ENCODE assay signal across 8 cellular contexts in genomic region chr16:77171750-77172635, GRCh38. TPM values are rescaled to one million over a fixed set of nuclear protein-coding genes. Genes with fewer than 3 reads are reported as not detected.
DNase-seq lines count a peak whose midpoint lies in the region; ATAC-seq, FAIRE-seq and TF ChIP-seq lines count a peak whose summit lies in the region.

No MANE protein-coding gene starts in this region.

- CTCF ChIA-PET in K562 (lab: Yijun Ruan, JAX; ENCODE audit: low intra/inter-chr PET ratio) = interaction anchor here (0.6 to 4.2 kb wide), 4 partner anchors 129 to 1926 kb away, joined by 3 to 23 read pairs (median 5); no protein-coding TSS in a partner anchor

- no peak overlapping the region for H3K4me3 Mint-ChIP-seq in stimulated activated naive CD8-positive, alpha-beta T cell treated with anti-CD3 and anti-CD28 coated beads, Interleukin-15, amount 100 ng/mL, for 72 hours

- no peak for TF ChIP-seq POLR2A in K562 (conservative IDR thresholded peaks at IDR 0.05)

- 0% methylated on average over 5 of the region's 5 CpGs for WGBS in K562 (ENCODE audit: insufficient coverage, low coverage, missing lambda C conversion rate)

- H3K27ac ChIP-seq in K562 (ENCODE audit: extremely low read depth, low read depth, low read length) = no peak overlapping the region

- no peak overlapping the region for H3K4me3 ChIP-seq in K562

- H3K9ac ChIP-seq in K562 (ENCODE audit: insufficient read depth in 1 of 2, low read depth in 2 of 2, low read length in 2 of 2) = no peak overlapping the region

- peak; percentile 71 to 83 for TF ChIP-seq RAD21 in K562 (CRISPR knock-in tag; conservative IDR thresholded peaks at IDR 0.05 in 1 of 2, IDR thresholded peaks at IDR 0.05 in 1 of 2)

- TF ChIP-seq EP300 in K562 (IDR thresholded peaks at IDR 0.05; ENCODE audit: low read length) = no peak

- no peaks in the 10 kb centered on the region for H3K4me1 Mint-ChIP-seq in stimulated activated naive CD8-positive, alpha-beta T cell treated with anti-CD3 and anti-CD28 coated beads, Interleukin-15, amount 100 ng/mL, for 72 hours

- FAIRE-seq in K562 (lab: Jason Lieb, UNC) = peak; percentile 86

- peaks cover 55% of the 10 kb centered on the region for H3K27me3 Mint-ChIP-seq in stimulated activated naive CD8-positive, alpha-beta T cell treated with anti-CD3 and anti-CD28 coated beads, Interleukin-15, amount 100 ng/mL, for 72 hours

- no peak overlapping the region for H3K4me2 ChIP-seq in K562 (ENCODE audit: insufficient read depth, low read length)

- no peaks in the 10 kb centered on the region for H4K20me1 ChIP-seq in K562 (replicated peaks; ENCODE audit: control insufficient read depth, insufficient read depth, low read length)

- no peak overlapping the region for H2AFZ ChIP-seq in K562 (ENCODE audit: low read depth, low read length)

- H3K9me1 ChIP-seq in K562 (ENCODE audit: control insufficient read depth, insufficient read depth, low read length) = no peaks in the 10 kb centered on the region

- H3K9me3 ChIP-seq in K562 (replicated peaks; ENCODE audit: control insufficient read depth, insufficient read depth, low read depth, low read length) = no peaks in the 10 kb centered on the region

- no TSS peak for BruUV-seq in K562 (replicated peaks; lab: Mats Ljungman, UMichigan)

- intact Hi-C loops in K562 (cut with micrococcal nuclease) = loop anchor here (1.0 kb wide), 2 partner anchors 1369 to 1383 kb away; no protein-coding TSS in a partner anchor

- no peak overlapping the region for H3K27ac Mint-ChIP-seq in stimulated activated naive CD8-positive, alpha-beta T cell treated with anti-CD3 and anti-CD28 coated beads, Interleukin-15, amount 100 ng/mL, for 72 hours

- no peaks in the 10 kb centered on the region for H3K79me2 ChIP-seq in K562 (ENCODE audit: control insufficient read depth, insufficient read depth, low read length)

- POLR2A ChIA-PET in K562 (lab: Yijun Ruan, JAX) = interaction anchor here (0.6 kb wide), 1 partner anchor 94 kb away, joined by 3 read pairs; no protein-coding TSS in a partner anchor

- H3K4me1 ChIP-seq in K562 (replicated peaks in 1 of 2; ENCODE audit: control insufficient read depth in 2 of 2, insufficient read depth in 2 of 2, low read length in 2 of 2) = no peaks in the 10 kb centered on the region

- in situ Hi-C loops in K562 (cut with MboI) = loop anchor here (5.0 to 25.0 kb wide), 2 partner anchors 510 to 1385 kb away; no protein-coding TSS in a partner anchor

- DNase-seq in DMS79 (lab: John Stamatoyannopoulos, UW) (peak; percentile 7), GM19238 (ENCODE audit: insufficient read length, low spot score) (peak; percentile 22), NCI-H524 (lab: John Stamatoyannopoulos, UW) (peak; percentile 67 to 86), K562 (ENCODE audit: extremely low read depth in 1 of 4, low spot score in 3 of 4) (peak; percentile 55 to 73 (median 60)), iris pigment epithelial cell (ENCODE audit: low read depth) (peak; percentile 56)
- DNase-seq in stimulated activated naive CD8-positive, alpha-beta T cell treated with anti-CD3 and anti-CD28 coated beads, Interleukin-15, amount 100 ng/mL, for 72 hours = peak in 1 of 2 donors; percentile 31
- no peak for DNase-seq in NK-92 treated with Interleukin-12 subunit alpha and Interleukin-12 subunit beta, amount 100 ng/mL, for 24 hours (lab: John Stamatoyannopoulos, UW)

- H3K27me3 ChIP-seq in K562 (ENCODE audit: control insufficient read depth in 2 of 2, insufficient read depth in 2 of 2, low read length in 2 of 2) = no peaks in the 10 kb centered on the region; a peak in 1 of 5 replicates

- H3K9me3 Mint-ChIP-seq in stimulated activated naive CD8-positive, alpha-beta T cell treated with anti-CD3 and anti-CD28 coated beads, Interleukin-15, amount 100 ng/mL, for 72 hours = no peaks in the 10 kb centered on the region

- no peaks in the 10 kb centered on the region for H3K36me3 ChIP-seq in K562 (ENCODE audit: control insufficient read depth, insufficient read depth, low read length)

- TF ChIP-seq CTCF in K562 (IDR thresholded peaks at IDR 0.05 in 2 of 3, conservative IDR thresholded peaks at IDR 0.05 in 1 of 3; ENCODE audit: insufficient read depth in 2 of 3, low read depth in 1 of 3, low read length in 3 of 3) = peak; percentile 52 to 75 (median 63); a peak in 5 of 6 replicates

- peak; percentile 79 for ATAC-seq in HG03354 (IDR thresholded peaks at IDR 0.05; ENCODE audit: poor library complexity, severe bottlenecking, unreplicated experiment)
- peak; percentile 87 for ATAC-seq in K562
- ATAC-seq in stimulated activated naive CD8-positive, alpha-beta T cell treated with anti-CD3 and anti-CD28 coated beads, Interleukin-15, amount 100 ng/mL, for 72 hours = peak; percentile 42

TF ChIP-seq in K562, 482 proteins besides CTCF, POLR2A, EP300 and RAD21 (continues in another document):
- TF ChIP-seq ZNF584 (CRISPR knock-in tag; IDR thresholded peaks at IDR 0.05; ENCODE audit: low read depth) = no peak
- TF ChIP-seq DEAF1 (CRISPR knock-in tag; IDR thresholded peaks at IDR 0.05) = 0 out of 2 replicates have a peak, but pooled peaks have one; percentile 23
- TF ChIP-seq MNT (conservative IDR thresholded peaks at IDR 0.05) = no peak
- TF ChIP-seq SMC3 (conservative IDR thresholded peaks at IDR 0.05; ENCODE audit: insufficient read depth, low read depth, low read length) = peak; percentile 44; the same call in 1 of the 2 replicates

RNA-seq across cellular contexts. Expression of gene MON1B, which starts 19.0 kb away (rescaled TPM):
- 34.1 and 57.3 TPM in 2 replicates for total RNA-seq in K562 (2011; cell fraction: chromatin; rRNA removed; ENCODE audit: low replicate concordance)
- total RNA-seq in K562 (2011; cell fraction: nucleolus; rRNA removed) = 30.7 and 34.0 TPM in 2 replicates
- total RNA-seq in K562 (2011; cell fraction: nucleoplasm; rRNA removed) = 39.2 and 48.4 TPM in 2 replicates
- total RNA-seq in K562 (2014; rRNA removed) (13.4 and 18.7 TPM in 2 replicates), K562 (2014; rRNA removed; fragmentation: Illumina TruSeq; extraction: Trizol) (6.7 and 7.3 TPM in 2 replicates), K562 (2015; rRNA removed; fragmentation: Illumina TruSeq; extraction: Trizol) (7.8 TPM in 2 replicates), K562 (2021) (53.8 and 66.0 TPM in 2 replicates)
- polyA plus RNA-seq in K562 (2011; rRNA removed) (12.6 and 16.4 TPM in 2 replicates), K562 (2014; fragmentation: Illumina TruSeq; extraction: Trizol) (24.5 and 33.4 TPM in 2 replicates), K562 (2014; fragmentation: Nextera tagmentation; extraction: Ambion mirVana) (1 to 10 TPM; 5.0 to 5.4 TPM), K562 (2014; rRNA removed) (25.8 and 32.2 TPM in 2 replicates)
- polyA plus RNA-seq in K562 (2011; cell fraction: cytosol; rRNA removed) = 15.9 and 30.6 TPM in 2 replicates
- polyA plus RNA-seq in K562 (2011; cell fraction: nucleus; rRNA removed) = 69.5 and 88.7 TPM in 2 replicates
- polyA plus RNA-seq in K562 (2012) = 19.9 and 41.0 TPM in 2 replicates
- 6.8 and 9.5 TPM in 2 replicates for polyA minus RNA-seq in K562 (2011; rRNA and poly(A)+ RNA removed)
- 13.3 and 14.4 TPM in 2 replicates for polyA minus RNA-seq in K562 (2011; cell fraction: cytosol; rRNA and poly(A)+ RNA removed)
- polyA minus RNA-seq in K562 (2011; cell fraction: nucleus; rRNA and poly(A)+ RNA removed) = 16.4 and 17.6 TPM in 2 replicates

RNA-seq across cellular contexts. Expression of gene SYCE1L, which starts 27.2 kb away (rescaled TPM):
- not detected in 2 replicates for total RNA-seq in K562 (2011; cell fraction: chromatin; rRNA removed; ENCODE audit: low replicate concordance)
- not detected in 2 replicates for total RNA-seq in K562 (2011; cell fraction: nucleolus; rRNA removed)
- not detected in 2 replicates for total RNA-seq in K562 (2011; cell fraction: nucleoplasm; rRNA removed)
- total RNA-seq in K562 (2014; rRNA removed) = 0.54 and 0.57 TPM in 2 replicates
- not detected in 2 replicates for total RNA-seq in K562 (2014; rRNA removed; fragmentation: Illumina TruSeq; extraction: Trizol)
- total RNA-seq in K562 (2015; rRNA removed; fragmentation: Illumina TruSeq; extraction: Trizol) = 0.19 and 0.80 TPM in 2 replicates
- 2.7 and 3.4 TPM in 2 replicates for total RNA-seq in K562 (2021)
- not detected in 2 replicates for polyA plus RNA-seq in K562 (2011; rRNA removed)
- polyA plus RNA-seq in K562 (2011; cell fraction: cytosol; rRNA removed) = 0.13 and 0.21 TPM in 2 replicates
- polyA plus RNA-seq in K562 (2011; cell fraction: nucleus; rRNA removed) = 0.87 and 1.8 TPM in 2 replicates
- polyA plus RNA-seq in K562 (2012) = 0.78 and 0.87 TPM in 2 replicates
- not detected in 2 replicates for polyA plus RNA-seq in K562 (2014; fragmentation: Illumina TruSeq; extraction: Trizol)
- not detected for polyA plus RNA-seq in K562 (2014; fragmentation: Nextera tagmentation; extraction: Ambion mirVana)
- 1.3 and 1.4 TPM in 2 replicates for polyA plus RNA-seq in K562 (2014; rRNA removed)
- not detected in 2 replicates for polyA minus RNA-seq in K562 (2011; rRNA and poly(A)+ RNA removed)
- polyA minus RNA-seq in K562 (2011; cell fraction: cytosol; rRNA and poly(A)+ RNA removed) = not detected in 2 replicates
- 0.54 TPM in 1 of 2 replicates, not detected in the other for polyA minus RNA-seq in K562 (2011; cell fraction: nucleus; rRNA and poly(A)+ RNA removed)
